Comparison of ENCODE assay signal across 1 cellular context in genomic region chr14:55458800-55459577, GRCh38.
TF ChIP-seq lines count a peak whose summit lies in the region.

No MANE protein-coding gene starts in this region.

TF ChIP-seq in H1, 55 proteins besides CTCF, POLR2A, EP300 and RAD21 (continued from another document):
- TF ChIP-seq HDAC2 (IDR thresholded peaks at IDR 0.05; ENCODE audit: borderline replicate concordance in 1 of 2, low read depth in 2 of 2, low read length in 2 of 2) (no peak), RXRA (IDR thresholded peaks at IDR 0.05; ENCODE audit: insufficient read depth, low read depth, low read length) (no peak)
